Comparison of ENCODE assay signal across 1 cellular context in the genomic region with DNA sequence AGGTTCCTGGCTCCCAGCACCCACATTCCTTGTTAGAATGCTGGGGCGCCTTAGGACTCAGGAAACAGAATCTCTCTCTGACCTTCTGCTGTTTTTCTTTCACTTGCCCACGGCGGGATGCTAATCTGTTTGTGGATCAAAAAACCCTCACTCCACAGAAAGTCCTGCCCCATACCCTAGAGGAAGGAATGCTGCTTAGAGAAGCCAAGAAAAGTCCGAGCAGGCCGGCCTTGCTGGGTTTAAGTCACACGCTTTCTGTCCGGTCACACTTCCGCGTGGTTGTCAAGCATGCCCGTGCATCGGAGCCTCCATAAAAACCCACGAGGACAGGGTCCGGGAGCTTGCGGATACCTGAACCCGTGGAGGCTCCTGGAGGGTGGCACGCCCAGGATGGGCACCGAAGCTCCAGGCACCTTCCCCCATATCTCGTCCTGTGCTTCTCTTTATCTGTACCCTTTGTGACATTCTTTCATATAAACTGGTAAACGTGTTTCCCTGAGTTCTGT.
TF ChIP-seq lines count a peak whose summit lies in the region.

No MANE protein-coding gene starts in this region.

TF ChIP-seq in GM23338, 12 proteins besides CTCF, POLR2A, EP300 and RAD21:
- no peak for TF ChIP-seq ZNF462 (CRISPR knock-in tag; IDR thresholded peaks at IDR 0.05)
- TF ChIP-seq STAT1 (IDR thresholded peaks at IDR 0.05; ENCODE audit: unreplicated experiment), result no peak
- no peak for TF ChIP-seq CREB1 (CRISPR knock-in tag; IDR thresholded peaks at IDR 0.05; ENCODE audit: low read depth)
- TF ChIP-seq ZNF331 (CRISPR knock-in tag; IDR thresholded peaks at IDR 0.05; ENCODE audit: low read depth), result no peak
- TF ChIP-seq POLR2AphosphoS5 (IDR thresholded peaks at IDR 0.05; ENCODE audit: low read depth), result no peak
- TF ChIP-seq ZNF114 (CRISPR knock-in tag; IDR thresholded peaks at IDR 0.05), result no peak
- TF ChIP-seq, protein P1, sequence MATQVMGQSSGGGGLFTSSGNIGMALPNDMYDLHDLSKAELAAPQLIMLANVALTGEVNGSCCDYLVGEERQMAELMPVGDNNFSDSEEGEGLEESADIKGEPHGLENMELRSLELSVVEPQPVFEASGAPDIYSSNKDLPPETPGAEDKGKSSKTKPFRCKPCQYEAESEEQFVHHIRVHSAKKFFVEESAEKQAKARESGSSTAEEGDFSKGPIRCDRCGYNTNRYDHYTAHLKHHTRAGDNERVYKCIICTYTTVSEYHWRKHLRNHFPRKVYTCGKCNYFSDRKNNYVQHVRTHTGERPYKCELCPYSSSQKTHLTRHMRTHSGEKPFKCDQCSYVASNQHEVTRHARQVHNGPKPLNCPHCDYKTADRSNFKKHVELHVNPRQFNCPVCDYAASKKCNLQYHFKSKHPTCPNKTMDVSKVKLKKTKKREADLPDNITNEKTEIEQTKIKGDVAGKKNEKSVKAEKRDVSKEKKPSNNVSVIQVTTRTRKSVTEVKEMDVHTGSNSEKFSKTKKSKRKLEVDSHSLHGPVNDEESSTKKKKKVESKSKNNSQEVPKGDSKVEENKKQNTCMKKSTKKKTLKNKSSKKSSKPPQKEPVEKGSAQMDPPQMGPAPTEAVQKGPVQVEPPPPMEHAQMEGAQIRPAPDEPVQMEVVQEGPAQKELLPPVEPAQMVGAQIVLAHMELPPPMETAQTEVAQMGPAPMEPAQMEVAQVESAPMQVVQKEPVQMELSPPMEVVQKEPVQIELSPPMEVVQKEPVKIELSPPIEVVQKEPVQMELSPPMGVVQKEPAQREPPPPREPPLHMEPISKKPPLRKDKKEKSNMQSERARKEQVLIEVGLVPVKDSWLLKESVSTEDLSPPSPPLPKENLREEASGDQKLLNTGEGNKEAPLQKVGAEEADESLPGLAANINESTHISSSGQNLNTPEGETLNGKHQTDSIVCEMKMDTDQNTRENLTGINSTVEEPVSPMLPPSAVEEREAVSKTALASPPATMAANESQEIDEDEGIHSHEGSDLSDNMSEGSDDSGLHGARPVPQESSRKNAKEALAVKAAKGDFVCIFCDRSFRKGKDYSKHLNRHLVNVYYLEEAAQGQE (IDR thresholded peaks at IDR 0.05; ENCODE audit: unreplicated experiment), result no peak
- TF ChIP-seq EZH2 (IDR thresholded peaks at IDR 0.05; ENCODE audit: low read depth, unreplicated experiment), result no peak
- TF ChIP-seq, protein P2, sequence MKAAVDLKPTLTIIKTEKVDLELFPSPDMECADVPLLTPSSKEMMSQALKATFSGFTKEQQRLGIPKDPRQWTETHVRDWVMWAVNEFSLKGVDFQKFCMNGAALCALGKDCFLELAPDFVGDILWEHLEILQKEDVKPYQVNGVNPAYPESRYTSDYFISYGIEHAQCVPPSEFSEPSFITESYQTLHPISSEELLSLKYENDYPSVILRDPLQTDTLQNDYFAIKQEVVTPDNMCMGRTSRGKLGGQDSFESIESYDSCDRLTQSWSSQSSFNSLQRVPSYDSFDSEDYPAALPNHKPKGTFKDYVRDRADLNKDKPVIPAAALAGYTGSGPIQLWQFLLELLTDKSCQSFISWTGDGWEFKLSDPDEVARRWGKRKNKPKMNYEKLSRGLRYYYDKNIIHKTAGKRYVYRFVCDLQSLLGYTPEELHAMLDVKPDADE (IDR thresholded peaks at IDR 0.05), result no peak
- TF ChIP-seq EZH2phosphoT487 (IDR thresholded peaks at IDR 0.05; ENCODE audit: unreplicated experiment), result no peak
- TF ChIP-seq NANOG (IDR thresholded peaks at IDR 0.05; ENCODE audit: borderline replicate concordance), result no peak
